1 cellular context compared by ENCODE assay signal in genomic region chr5:149079883-149080282, GRCh38.
TF ChIP-seq lines count a peak whose summit lies in the region.

No MANE protein-coding gene starts in this region.

TF ChIP-seq in K562, 482 proteins besides CTCF, POLR2A, EP300 and RAD21 (continued from another document and continues in another):
- TF ChIP-seq MGA (IDR thresholded peaks at IDR 0.05) (0 out of 2 replicates have a peak, but pooled peaks have one; percentile 14), ZNF785 (CRISPR knock-in tag; IDR thresholded peaks at IDR 0.05) (no peak), PATZ1 (CRISPR knock-in tag; IDR thresholded peaks at IDR 0.05; ENCODE audit: borderline replicate concordance) (no peak), IFI16 (CRISPR knock-in tag; IDR thresholded peaks at IDR 0.05) (no peak), NR2C2 (CRISPR knock-in tag; IDR thresholded peaks at IDR 0.05) (no peak), NR2C2 (tag; IDR thresholded peaks at IDR 0.05) (no peak), BACH1 (tag; IDR thresholded peaks at IDR 0.05) (no peak), SRSF7 (optimal IDR thresholded peaks at IDR 0.05; ENCODE audit: low read depth, low read length) (no peak), STAT5A (IDR thresholded peaks at IDR 0.05; ENCODE audit: borderline replicate concordance, low read length) (peak; percentile 24; the same call in 1 of the 2 replicates), CC2D1A (IDR thresholded peaks at IDR 0.05) (no peak), POLR2G (IDR thresholded peaks at IDR 0.05; ENCODE audit: low read depth, low read length) (no peak), BRF1 (IDR thresholded peaks at IDR 0.05; ENCODE audit: borderline replicate concordance, extremely low read depth, insufficient read length) (no peak), IRF9 (tag; IDR thresholded peaks at IDR 0.05) (no peak), ETV1 (tag; conservative IDR thresholded peaks at IDR 0.05; ENCODE audit: low read depth) (no peak), PCBP1 (IDR thresholded peaks at IDR 0.05; ENCODE audit: low read depth, low read length, poor library complexity, severe bottlenecking) (no peak), NR2C1 (IDR thresholded peaks at IDR 0.05) (no peak), NR2C1 (tag; IDR thresholded peaks at IDR 0.05) (no peak), POLR3A (IDR thresholded peaks at IDR 0.05; ENCODE audit: borderline replicate concordance, extremely low read depth, insufficient read depth, insufficient read length) (no peak), FOXK2 (conservative IDR thresholded peaks at IDR 0.05 in 1 of 2, IDR thresholded peaks at IDR 0.05 in 1 of 2; ENCODE audit: low read depth in 2 of 2) (no peak; a peak in 1 of 4 replicates), FOSL1 (tag; conservative IDR thresholded peaks at IDR 0.05) (peak; percentile 29; the same call in 1 of the 2 replicates), CCAR2 (IDR thresholded peaks at IDR 0.05; ENCODE audit: low read depth, low read length) (no peak), ZBTB1 (CRISPR knock-in tag; IDR thresholded peaks at IDR 0.05; ENCODE audit: borderline replicate concordance, low read depth) (no peak), ZNF511 (CRISPR knock-in tag; IDR thresholded peaks at IDR 0.05) (no peak), ZSCAN29 (IDR thresholded peaks at IDR 0.05) (no peak), ZNF408 (CRISPR knock-in tag; IDR thresholded peaks at IDR 0.05; ENCODE audit: low read depth) (no peak), ETS2 (tag; IDR thresholded peaks at IDR 0.05; ENCODE audit: borderline replicate concordance, poor library complexity, severe bottlenecking) (no peak), BMI1 (IDR thresholded peaks at IDR 0.05; ENCODE audit: low read length) (no peak), CBX5 (IDR thresholded peaks at IDR 0.05; ENCODE audit: borderline replicate concordance, low read depth) (no peak), MAX (CRISPR knock-in tag; IDR thresholded peaks at IDR 0.05) (no peak), SRF (CRISPR knock-in tag; IDR thresholded peaks at IDR 0.05) (no peak), RBM15 (IDR thresholded peaks at IDR 0.05; ENCODE audit: insufficient read depth, low read length) (no peak), SAFB (IDR thresholded peaks at IDR 0.05; ENCODE audit: borderline replicate concordance, low read depth, low read length) (no peak), E2F1 (CRISPR knock-in tag; IDR thresholded peaks at IDR 0.05) (no peak), XRCC5 (IDR thresholded peaks at IDR 0.05; ENCODE audit: low read depth, low read length) (no peak), ADNP (tag; IDR thresholded peaks at IDR 0.05) (no peak), NUFIP1 (IDR thresholded peaks at IDR 0.05; ENCODE audit: partially characterized antibody) (no peak), LCOR (CRISPR knock-in tag; IDR thresholded peaks at IDR 0.05) (no peak), ZNF398 (CRISPR knock-in tag; IDR thresholded peaks at IDR 0.05) (no peak), SNIP1 (IDR thresholded peaks at IDR 0.05; ENCODE audit: low read depth) (no peak), JUN (IDR thresholded peaks at IDR 0.05; ENCODE audit: borderline replicate concordance, low read depth, low read length) (no peak), JUN (CRISPR knock-in tag; IDR thresholded peaks at IDR 0.05; ENCODE audit: borderline replicate concordance) (no peak), BCOR (IDR thresholded peaks at IDR 0.05) (no peak), POLR2AphosphoS5 (IDR thresholded peaks at IDR 0.05; ENCODE audit: control insufficient read depth, insufficient read depth, low read depth, low read length) (no peak), HCFC1 (IDR thresholded peaks at IDR 0.05; ENCODE audit: low read depth, low read length) (no peak), ZNF444 (CRISPR knock-in tag; IDR thresholded peaks at IDR 0.05) (no peak), NR4A1 (CRISPR knock-in tag; IDR thresholded peaks at IDR 0.05) (no peak), NR4A1 (tag; IDR thresholded peaks at IDR 0.05) (no peak), MXI1 (IDR thresholded peaks at IDR 0.05; ENCODE audit: low read depth, low read length) (no peak), ZNF707 (CRISPR knock-in tag; conservative IDR thresholded peaks at IDR 0.05) (no peak), ZNF274 (IDR thresholded peaks at IDR 0.05; ENCODE audit: borderline replicate concordance, low read depth, low read length) (no peak), ZNF717 (CRISPR knock-in tag; IDR thresholded peaks at IDR 0.05) (no peak), CSDE1 (IDR thresholded peaks at IDR 0.05) (no peak), TBL1XR1 (IDR thresholded peaks at IDR 0.05; ENCODE audit: low read length in 2 of 2) (0 out of 4 replicates have a peak, but pooled peaks of 1 of the 2 experiments have one; percentile 8), PPARD (CRISPR knock-in tag; IDR thresholded peaks at IDR 0.05) (no peak), SMARCA4 (IDR thresholded peaks at IDR 0.05) (peak; percentile 92; the same call in 1 of the 2 replicates), EWSR1 (IDR thresholded peaks at IDR 0.05; ENCODE audit: borderline replicate concordance, low read depth, partially characterized antibody) (no peak)
